ENCODE assay signal across 22 cellular contexts in the genomic region with DNA sequence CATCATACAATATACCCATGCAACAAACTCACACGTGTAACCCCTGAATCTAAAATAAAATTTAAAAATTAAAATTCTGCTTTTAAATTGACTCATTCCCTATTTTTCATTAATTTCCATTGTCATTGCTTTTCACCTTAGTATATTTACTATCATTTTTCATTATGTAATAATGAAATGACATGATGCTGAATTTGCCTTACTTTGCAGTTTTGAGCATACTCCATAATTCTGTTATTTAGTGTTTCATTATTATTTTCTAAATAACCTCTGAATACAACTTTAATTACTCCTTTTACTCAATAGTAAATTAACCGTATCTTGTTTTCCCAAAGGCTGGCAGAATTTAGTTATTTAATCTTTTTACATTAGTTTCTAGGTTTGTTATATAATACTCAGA.
"Had no signal": no experiment of that assay in that cellular context is flagged by ENCODE, and none has a peak within 500 bp of the region (broad histone marks: within the 10 kb centered on the region; RNA-seq: fewer than 3 reads in every experiment).

No MANE protein-coding gene starts in this region.

- H2AFZ ChIP-seq: hepatocyte had no signal

- H3K4me2 ChIP-seq: hepatocyte had no signal

- DNase-seq: dermis blood vessel endothelial cell; dorsolateral prefrontal cortex; effector CD4-positive, alpha-beta T cell; effector memory CD4-positive, alpha-beta T cell; foreskin keratinocyte; heart left ventricle; hypothalamus; immature natural killer cell; left cardiac atrium; left lung; left ventricle myocardium superior; lower lobe of right lung; mesenchymal stem cell; mucosa of descending colon; naive B cell had no signal

- H3K4me3 ChIP-seq: coronary artery, dorsolateral prefrontal cortex, esophagus muscularis mucosa, gastroesophageal sphincter, heart left ventricle, hepatocyte, left lung, lower lobe of right lung, mucosa of descending colon had no signal

- H3K27ac ChIP-seq: coronary artery, dorsolateral prefrontal cortex, esophagus muscularis mucosa, foreskin keratinocyte, gastroesophageal sphincter, heart left ventricle, hepatocyte, left lung, lower lobe of right lung had no signal

- FAIRE-seq: endothelial cell of umbilical vein, frontal cortex, keratinocyte had no signal

- H3K36me3 ChIP-seq: esophagus muscularis mucosa, gastroesophageal sphincter, heart left ventricle, left lung, lower lobe of right lung had no signal

- ATAC-seq: foreskin keratinocyte, gastroesophageal sphincter, heart left ventricle, left cardiac atrium, left lung, left ventricle myocardium superior, lower lobe of right lung, mucosa of descending colon had no signal

- H3K9me3 ChIP-seq: esophagus muscularis mucosa, gastroesophageal sphincter, lower lobe of right lung, mucosa of descending colon had no signal

- H3K4me1 ChIP-seq: esophagus muscularis mucosa, gastroesophageal sphincter, heart left ventricle, left lung, lower lobe of right lung had no signal

- H3K27me3 ChIP-seq: dorsolateral prefrontal cortex, esophagus muscularis mucosa, foreskin keratinocyte, gastroesophageal sphincter, heart left ventricle, hepatocyte, left lung had no signal
